ENCODE assay signal across 1 cellular context in genomic region chr17:39199986-39200879, GRCh38.
A peak's percentile ranks its signal among the peaks of the same experiment; 100 is the strongest.
TF ChIP-seq lines count a peak whose summit lies in the region.

Gene RPL19 (plus strand): TSS chr17:39200283. CDS start chr17:39200345, 62 bp downstream.

TF ChIP-seq in HepG2, 621 proteins besides CTCF, POLR2A, EP300 and RAD21 (continued from another document and continues in another):
- TF ChIP-seq ZNF776 (CRISPR knock-in tag; IDR thresholded peaks at IDR 0.05) = 0 out of 2 replicates have a peak, but pooled peaks have one; percentile 26
- 0 out of 2 replicates have a peak, but pooled peaks have one; percentile 1 for TF ChIP-seq GPN1 (CRISPR knock-in tag; IDR thresholded peaks at IDR 0.05; ENCODE audit: borderline replicate concordance)
- no peak for TF ChIP-seq MAFF (IDR thresholded peaks at IDR 0.05; ENCODE audit: low read depth, low read length)
- peak; percentile 25; the same call in 1 of the 2 replicates for TF ChIP-seq HNF1A (IDR thresholded peaks at IDR 0.05; ENCODE audit: low read depth)
- peak; percentile 51 for TF ChIP-seq HNF1A (CRISPR knock-in tag; IDR thresholded peaks at IDR 0.05; ENCODE audit: borderline replicate concordance)
- TF ChIP-seq ZNF770 (CRISPR knock-in tag; IDR thresholded peaks at IDR 0.05) = no peak
- peak; percentile 64; the same call in 1 of the 2 replicates for TF ChIP-seq ZNF646 (CRISPR knock-in tag; IDR thresholded peaks at IDR 0.05)
- no peak for TF ChIP-seq ZNF207 (IDR thresholded peaks at IDR 0.05; ENCODE audit: borderline replicate concordance)
- TF ChIP-seq ZMAT5 (CRISPR knock-in tag; IDR thresholded peaks at IDR 0.05; ENCODE audit: borderline replicate concordance, low read depth) = no peak
- TF ChIP-seq SPEN (CRISPR knock-in tag; IDR thresholded peaks at IDR 0.05; ENCODE audit: low read depth) = peak; percentile 96
- TF ChIP-seq HNRNPLL (IDR thresholded peaks at IDR 0.05; ENCODE audit: low read depth, low read length, poor library complexity, severe bottlenecking) = no peak
- peak; percentile 87 for TF ChIP-seq MXD1 (CRISPR knock-in tag; IDR thresholded peaks at IDR 0.05)
- TF ChIP-seq ASH2L (IDR thresholded peaks at IDR 0.05; ENCODE audit: insufficient read length, low read depth, low read length) = peak; percentile 98
- no peak for TF ChIP-seq ZUFSP (CRISPR knock-in tag; IDR thresholded peaks at IDR 0.05; ENCODE audit: borderline replicate concordance)
- no peak for TF ChIP-seq HMG20A (CRISPR knock-in tag; IDR thresholded peaks at IDR 0.05; ENCODE audit: borderline replicate concordance)
- TF ChIP-seq JUNB (CRISPR knock-in tag; IDR thresholded peaks at IDR 0.05; ENCODE audit: borderline replicate concordance) = no peak
- no peak for TF ChIP-seq SAFB2 (CRISPR knock-in tag; IDR thresholded peaks at IDR 0.05; ENCODE audit: borderline replicate concordance, low read depth)
- TF ChIP-seq POGK (CRISPR knock-in tag; conservative IDR thresholded peaks at IDR 0.05) = peak; percentile 93
- peak; percentile 97 for TF ChIP-seq RBM39 (IDR thresholded peaks at IDR 0.05; ENCODE audit: low read depth, low read length, poor library complexity, severe bottlenecking)
- TF ChIP-seq TFDP2 (CRISPR knock-in tag; IDR thresholded peaks at IDR 0.05) = peak; percentile 10; the same call in 1 of the 2 replicates
- peak; percentile 73 for TF ChIP-seq ZNF501 (CRISPR knock-in tag; IDR thresholded peaks at IDR 0.05)
- TF ChIP-seq GRHL1 (CRISPR knock-in tag; conservative IDR thresholded peaks at IDR 0.05) = no peak
- no peak for TF ChIP-seq PCBP2 (optimal IDR thresholded peaks at IDR 0.05; ENCODE audit: low read depth, low read length, poor library complexity, severe bottlenecking)
- no peak for TF ChIP-seq PHF5A (CRISPR knock-in tag; IDR thresholded peaks at IDR 0.05; ENCODE audit: low read depth, unreplicated experiment)
- TF ChIP-seq RFXANK (CRISPR knock-in tag; IDR thresholded peaks at IDR 0.05) = no peak
- no peak for TF ChIP-seq DNMT3B (CRISPR knock-in tag; conservative IDR thresholded peaks at IDR 0.05)
- TF ChIP-seq BRCA1 (CRISPR knock-in tag; IDR thresholded peaks at IDR 0.05) = 0 out of 2 replicates have a peak, but pooled peaks have one; percentile 56
- TF ChIP-seq E2F1 (CRISPR knock-in tag; IDR thresholded peaks at IDR 0.05) = 0 out of 2 replicates have a peak, but pooled peaks have one; percentile 31
- TF ChIP-seq ETS1 (CRISPR knock-in tag; IDR thresholded peaks at IDR 0.05) = no peak; the same call in 1 of the 2 replicates
- no peak; the same call in 1 of the 2 replicates for TF ChIP-seq SNAI1 (CRISPR knock-in tag; IDR thresholded peaks at IDR 0.05; ENCODE audit: borderline replicate concordance)
